Comparison of ENCODE assay signal across 1 cellular context in the genomic region with DNA sequence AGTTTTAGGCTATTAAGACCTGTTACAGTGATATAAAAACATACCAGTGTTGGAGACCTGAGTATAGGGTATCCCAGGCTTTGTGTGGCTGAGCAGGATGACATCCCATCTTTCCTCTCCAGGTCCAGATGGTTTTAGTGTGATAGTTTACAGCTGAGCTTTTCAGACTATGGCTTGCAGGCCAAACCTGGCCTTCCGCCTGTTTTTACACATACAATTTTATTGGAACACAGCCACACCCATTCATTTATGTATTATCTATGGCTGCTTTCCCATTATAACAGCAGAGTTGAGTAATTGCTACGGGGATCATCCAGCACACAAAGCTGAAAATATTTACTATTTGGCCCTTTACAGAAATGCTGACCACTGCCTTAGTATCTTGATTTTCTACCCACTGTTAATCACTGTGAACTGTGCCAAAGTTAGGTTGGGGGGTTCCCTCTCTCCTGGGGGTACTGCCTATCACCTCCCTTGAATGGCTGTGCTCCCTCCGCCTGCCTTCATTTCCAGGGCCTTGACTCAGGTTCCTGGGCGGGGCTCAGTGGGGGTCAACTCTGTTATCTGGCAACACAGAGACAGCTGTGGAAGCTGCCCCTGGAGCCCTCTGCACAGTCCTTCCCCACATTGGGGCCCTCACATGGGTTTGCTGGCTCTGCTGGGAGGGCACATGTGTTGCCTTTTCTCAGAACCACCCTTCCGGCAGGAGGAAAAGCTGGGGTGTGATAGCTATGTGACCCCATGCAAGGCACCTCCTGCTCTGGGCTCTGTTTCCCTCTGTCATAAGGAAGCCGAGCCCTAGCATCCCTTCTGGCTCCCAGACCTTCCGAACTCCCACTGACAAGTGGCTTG.
TF ChIP-seq lines count a peak whose summit lies in the region.

No MANE protein-coding gene starts in this region.

TF ChIP-seq in K562, 482 proteins besides CTCF, POLR2A, EP300 and RAD21 (continued from another document and continues in another):
- no peak for TF ChIP-seq ZNF79 (CRISPR knock-in tag; IDR thresholded peaks at IDR 0.05; ENCODE audit: low read depth)
- no peak for TF ChIP-seq ZBTB17 (CRISPR knock-in tag; IDR thresholded peaks at IDR 0.05)
- no peak for TF ChIP-seq SREBF1 (IDR thresholded peaks at IDR 0.05; ENCODE audit: borderline replicate concordance, low read depth, low read length)
- no peak for TF ChIP-seq ATF1 (CRISPR knock-in tag; IDR thresholded peaks at IDR 0.05)
- TF ChIP-seq ATF1 (tag; IDR thresholded peaks at IDR 0.05) = no peak
- no peak for TF ChIP-seq ZNF212 (CRISPR knock-in tag; IDR thresholded peaks at IDR 0.05)
- peak; percentile 70 for TF ChIP-seq KLF16 (IDR thresholded peaks at IDR 0.05)
- TF ChIP-seq E2F3 (CRISPR knock-in tag; IDR thresholded peaks at IDR 0.05) = 0 out of 2 replicates have a peak, but pooled peaks have one; percentile 45
- peak in 1 of 2 experiments; percentile 88; a peak in 2 of 4 replicates for TF ChIP-seq HDAC1 (IDR thresholded peaks at IDR 0.05)
- no peak for TF ChIP-seq U2AF1 (optimal IDR thresholded peaks at IDR 0.05; ENCODE audit: low read depth, low read length)
- no peak for TF ChIP-seq HIVEP1 (CRISPR knock-in tag; IDR thresholded peaks at IDR 0.05)
- no peak for TF ChIP-seq HOXB6 (CRISPR knock-in tag; IDR thresholded peaks at IDR 0.05; ENCODE audit: borderline replicate concordance)
- TF ChIP-seq USF2 (CRISPR knock-in tag; IDR thresholded peaks at IDR 0.05) = no peak
- peak; percentile 78; the same call in 1 of the 2 replicates for TF ChIP-seq MTA3 (IDR thresholded peaks at IDR 0.05; ENCODE audit: borderline replicate concordance)
- TF ChIP-seq CEBPB (tag; IDR thresholded peaks at IDR 0.05) = no peak
- peak; percentile 80 for TF ChIP-seq TEAD4 (IDR thresholded peaks at IDR 0.05; ENCODE audit: low read length)
- no peak for TF ChIP-seq TEAD4 (CRISPR knock-in tag; IDR thresholded peaks at IDR 0.05; ENCODE audit: borderline replicate concordance)
- no peak for TF ChIP-seq NR2F6 (CRISPR knock-in tag; IDR thresholded peaks at IDR 0.05)
- TF ChIP-seq STAT5A (IDR thresholded peaks at IDR 0.05; ENCODE audit: borderline replicate concordance, low read length) = peak; percentile 81
- TF ChIP-seq HDAC3 (IDR thresholded peaks at IDR 0.05; ENCODE audit: borderline replicate concordance, partially characterized antibody) = no peak
- TF ChIP-seq BMI1 (IDR thresholded peaks at IDR 0.05; ENCODE audit: low read length) = no peak
- no peak for TF ChIP-seq ZNF444 (CRISPR knock-in tag; IDR thresholded peaks at IDR 0.05)
- no peak for TF ChIP-seq THAP12 (CRISPR knock-in tag; IDR thresholded peaks at IDR 0.05)
- TF ChIP-seq ZKSCAN1 (IDR thresholded peaks at IDR 0.05; ENCODE audit: low read depth, low read length) = peak; percentile 71; the same call in 1 of the 2 replicates
- TF ChIP-seq ZNF77 (CRISPR knock-in tag; IDR thresholded peaks at IDR 0.05) = no peak
- peak; percentile 67; the same call in 1 of the 2 replicates for TF ChIP-seq LEF1 (IDR thresholded peaks at IDR 0.05)
- TF ChIP-seq BACH1 (tag; IDR thresholded peaks at IDR 0.05) = no peak
- TF ChIP-seq TAF1 (IDR thresholded peaks at IDR 0.05; ENCODE audit: control insufficient read depth, extremely low read depth, insufficient read depth, low read length, severe bottlenecking) = peak; percentile 53
- TF ChIP-seq BRD9 (IDR thresholded peaks at IDR 0.05; ENCODE audit: low read depth, partially characterized antibody) = peak; percentile 21
- TF ChIP-seq ZNF76 (CRISPR knock-in tag; IDR thresholded peaks at IDR 0.05; ENCODE audit: borderline replicate concordance) = 0 out of 2 replicates have a peak, but pooled peaks have one; percentile 49
- no peak for TF ChIP-seq ZNF655 (CRISPR knock-in tag; IDR thresholded peaks at IDR 0.05)
- TF ChIP-seq NCOA1 (IDR thresholded peaks at IDR 0.05; ENCODE audit: low read depth) = peak; percentile 68; the same call in 1 of the 2 replicates
- peak; percentile 86 for TF ChIP-seq NR2C1 (IDR thresholded peaks at IDR 0.05)
- peak; percentile 88 for TF ChIP-seq NR2C1 (tag; IDR thresholded peaks at IDR 0.05)
- no peak for TF ChIP-seq ZNF175 (CRISPR knock-in tag; IDR thresholded peaks at IDR 0.05; ENCODE audit: low read depth)
- TF ChIP-seq NCOA4 (IDR thresholded peaks at IDR 0.05; ENCODE audit: partially characterized antibody) = no peak
- TF ChIP-seq CEBPZ (IDR thresholded peaks at IDR 0.05; ENCODE audit: borderline replicate concordance, low read depth, low read length) = no peak
- no peak for TF ChIP-seq L3MBTL2 (IDR thresholded peaks at IDR 0.05)
- TF ChIP-seq ZNF592 (IDR thresholded peaks at IDR 0.05) = peak; percentile 93
- TF ChIP-seq, protein P1, sequence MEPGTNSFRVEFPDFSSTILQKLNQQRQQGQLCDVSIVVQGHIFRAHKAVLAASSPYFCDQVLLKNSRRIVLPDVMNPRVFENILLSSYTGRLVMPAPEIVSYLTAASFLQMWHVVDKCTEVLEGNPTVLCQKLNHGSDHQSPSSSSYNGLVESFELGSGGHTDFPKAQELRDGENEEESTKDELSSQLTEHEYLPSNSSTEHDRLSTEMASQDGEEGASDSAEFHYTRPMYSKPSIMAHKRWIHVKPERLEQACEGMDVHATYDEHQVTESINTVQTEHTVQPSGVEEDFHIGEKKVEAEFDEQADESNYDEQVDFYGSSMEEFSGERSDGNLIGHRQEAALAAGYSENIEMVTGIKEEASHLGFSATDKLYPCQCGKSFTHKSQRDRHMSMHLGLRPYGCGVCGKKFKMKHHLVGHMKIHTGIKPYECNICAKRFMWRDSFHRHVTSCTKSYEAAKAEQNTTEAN (CRISPR knock-in tag; IDR thresholded peaks at IDR 0.05) = no peak
- no peak for TF ChIP-seq HMG20A (CRISPR knock-in tag; conservative IDR thresholded peaks at IDR 0.05)
- no peak for TF ChIP-seq KDM5B (IDR thresholded peaks at IDR 0.05; ENCODE audit: insufficient replicate concordance, low read depth, low read length)
- TF ChIP-seq ZNF217 (CRISPR knock-in tag; IDR thresholded peaks at IDR 0.05) = 0 out of 2 replicates have a peak, but pooled peaks have one; percentile 34
- peak; percentile 23; the same call in 1 of the 2 replicates for TF ChIP-seq ZNF384 (IDR thresholded peaks at IDR 0.05; ENCODE audit: low read depth, low read length)
- TF ChIP-seq MAX (CRISPR knock-in tag; IDR thresholded peaks at IDR 0.05) = peak; percentile 84
- no peak for TF ChIP-seq HSF4 (CRISPR knock-in tag; IDR thresholded peaks at IDR 0.05; ENCODE audit: borderline replicate concordance)
- TF ChIP-seq, protein P2, sequence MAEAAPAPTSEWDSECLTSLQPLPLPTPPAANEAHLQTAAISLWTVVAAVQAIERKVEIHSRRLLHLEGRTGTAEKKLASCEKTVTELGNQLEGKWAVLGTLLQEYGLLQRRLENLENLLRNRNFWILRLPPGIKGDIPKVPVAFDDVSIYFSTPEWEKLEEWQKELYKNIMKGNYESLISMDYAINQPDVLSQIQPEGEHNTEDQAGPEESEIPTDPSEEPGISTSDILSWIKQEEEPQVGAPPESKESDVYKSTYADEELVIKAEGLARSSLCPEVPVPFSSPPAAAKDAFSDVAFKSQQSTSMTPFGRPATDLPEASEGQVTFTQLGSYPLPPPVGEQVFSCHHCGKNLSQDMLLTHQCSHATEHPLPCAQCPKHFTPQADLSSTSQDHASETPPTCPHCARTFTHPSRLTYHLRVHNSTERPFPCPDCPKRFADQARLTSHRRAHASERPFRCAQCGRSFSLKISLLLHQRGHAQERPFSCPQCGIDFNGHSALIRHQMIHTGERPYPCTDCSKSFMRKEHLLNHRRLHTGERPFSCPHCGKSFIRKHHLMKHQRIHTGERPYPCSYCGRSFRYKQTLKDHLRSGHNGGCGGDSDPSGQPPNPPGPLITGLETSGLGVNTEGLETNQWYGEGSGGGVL (CRISPR knock-in tag; IDR thresholded peaks at IDR 0.05) = no peak
- no peak for TF ChIP-seq NUFIP1 (IDR thresholded peaks at IDR 0.05; ENCODE audit: partially characterized antibody)
- TF ChIP-seq ZNF583 (CRISPR knock-in tag; IDR thresholded peaks at IDR 0.05) = peak; percentile 83
- TF ChIP-seq IFI16 (CRISPR knock-in tag; IDR thresholded peaks at IDR 0.05) = no peak
- TF ChIP-seq RBM14 (IDR thresholded peaks at IDR 0.05; ENCODE audit: borderline replicate concordance, insufficient read depth, low read depth, low read length) = no peak
- TF ChIP-seq KAT2B (IDR thresholded peaks at IDR 0.05; ENCODE audit: low read depth, low read length) = no peak
- no peak for TF ChIP-seq COPS2 (conservative IDR thresholded peaks at IDR 0.05)
